10 cellular contexts compared by ENCODE assay signal in genomic region chr4:186189656-186190055, GRCh38. TPM values are rescaled to one million over a fixed set of nuclear protein-coding genes. Genes with fewer than 3 reads are reported as not detected.
DNase-seq lines count a peak whose midpoint lies in the region; ATAC-seq and TF ChIP-seq lines count a peak whose summit lies in the region.
"Had no signal": no experiment of that assay in that cellular context is flagged by ENCODE, and none has a peak within 500 bp of the region (broad histone marks: within the 10 kb centered on the region; RNA-seq: fewer than 3 reads in every experiment).

No MANE protein-coding gene starts in this region.

- no peak overlapping the region for H2AFZ ChIP-seq in neural progenitor cell (replicated peaks)

- TF ChIP-seq EP300 in suprapubic skin (IDR thresholded peaks at IDR 0.05), result no peak

- POLR2A ChIA-PET in HEK293T (lab: Yijun Ruan, JAX), result interaction anchor here (1.0 to 2.2 kb wide), 5 partner anchors 11 to 84 kb away, joined by 3 to 7 read pairs (median 4); no protein-coding TSS in a partner anchor

- DNase-seq in CD4-positive, CD25-positive, alpha-beta regulatory T cell, result no peak
- DNase-seq in caudate nucleus (lab: John Stamatoyannopoulos, UW) (peak in 15 of 61 donors; percentile 4 to 41 (median 17)), neural progenitor cell (ENCODE audit: low spot score) (no peak), HUDEP-2 (lab: John Stamatoyannopoulos, UW; ENCODE audit: unreplicated experiment in 76 of 76) (no peak), HEK293T (ENCODE audit: extremely low spot score) (no peak), suprapubic skin (ENCODE audit: low spot score in 2 of 2) (no peak)
- no peak for DNase-seq in activated effector memory CD4-positive, alpha-beta T cell treated with anti-CD3 and anti-CD28 coated beads, Interleukin-2, amount 50 U/mL, for 16 hours
- DNase-seq: activated CD4-positive, alpha-beta T cell treated with anti-CD3 and anti-CD28 coated beads for 4 hours; KBM-7 had no signal

- H3K4me3 ChIP-seq in CD4-positive, CD25-positive, alpha-beta regulatory T cell (ENCODE audit: low read depth, low read length), result peak overlapping the region; percentile 73
- H3K4me3 ChIP-seq in HUES64 (ENCODE audit: low read length), result 0 out of 2 replicates have a peak overlapping the region, but pooled peaks have one; percentile 78
- no peak overlapping the region for H3K4me3 ChIP-seq in neural progenitor cell
- no peak overlapping the region for H3K4me3 ChIP-seq in suprapubic skin

- no peaks in the 10 kb centered on the region for H3K27me3 Mint-ChIP-seq in CD4-positive, CD25-positive, alpha-beta regulatory T cell
- peaks cover 10% of the 10 kb centered on the region for H3K27me3 Mint-ChIP-seq in neural progenitor cell (ENCODE audit: insufficient read depth, low read depth)

- no peak for ATAC-seq in CD4-positive, CD25-positive, alpha-beta regulatory T cell (ENCODE audit: low read depth in 2 of 2)

- no peak overlapping the region for H3K9ac ChIP-seq in HUES64 (ENCODE audit: low read depth, low read length)
- H3K9ac ChIP-seq in neural progenitor cell, result no peak overlapping the region

- H3K4me1 ChIP-seq in CD4-positive, CD25-positive, alpha-beta regulatory T cell (ENCODE audit: control insufficient read depth, insufficient read depth, low read length, poor library complexity, severe bottlenecking), result peaks cover 32% of the 10 kb centered on the region
- peaks cover 22% of the 10 kb centered on the region for H3K4me1 ChIP-seq in HUES64 (ENCODE audit: insufficient read depth, low read length)
- peaks cover 21% of the 10 kb centered on the region for H3K4me1 ChIP-seq in neural progenitor cell
- peaks cover 32% of the 10 kb centered on the region for H3K4me1 ChIP-seq in suprapubic skin

- H3K4me3 Mint-ChIP-seq in CD4-positive, CD25-positive, alpha-beta regulatory T cell, result peak overlapping the region; percentile 85 to 94 (median 89)
- peak overlapping the region; percentile 89 for H3K4me3 Mint-ChIP-seq in neural progenitor cell

- TF ChIP-seq POLR2A in suprapubic skin (IDR thresholded peaks at IDR 0.05), result no peak

- H3K9me3 Mint-ChIP-seq in CD4-positive, CD25-positive, alpha-beta regulatory T cell, result no peaks in the 10 kb centered on the region
- H3K9me3 Mint-ChIP-seq in neural progenitor cell, result peaks cover 4% of the 10 kb centered on the region

- WGBS in HUES64, result 69% methylated on average over 2 of the region's 4 CpGs
- 83% methylated on average over 4 of the region's 4 CpGs for WGBS in suprapubic skin

- peak overlapping the region; percentile 91 for H3K27ac ChIP-seq in CD4-positive, CD25-positive, alpha-beta regulatory T cell (ENCODE audit: insufficient read depth, low read length, poor library complexity, severe bottlenecking)
- H3K27ac ChIP-seq in HUES64 (ENCODE audit: low read depth, low read length), result no peak overlapping the region; the same call in 1 of the 2 replicates
- H3K27ac ChIP-seq in caudate nucleus (ENCODE audit: low read depth, low read length), result peak overlapping the region; percentile 94
- H3K27ac ChIP-seq in neural progenitor cell, result no peak overlapping the region
- no peak overlapping the region for H3K27ac ChIP-seq in suprapubic skin

- H3K36me3 Mint-ChIP-seq in CD4-positive, CD25-positive, alpha-beta regulatory T cell, result no peaks in the 10 kb centered on the region
- H3K36me3 Mint-ChIP-seq in neural progenitor cell, result no peaks in the 10 kb centered on the region

- peaks cover 30% of the 10 kb centered on the region for H3F3A ChIP-seq in neural progenitor cell (ENCODE audit: low read depth)

- no peaks in the 10 kb centered on the region for H3K9me3 ChIP-seq in CD4-positive, CD25-positive, alpha-beta regulatory T cell (ENCODE audit: control insufficient read depth in 2 of 2, low read length in 2 of 2)
- H3K9me3 ChIP-seq in HUES64 (ENCODE audit: insufficient read depth, low read depth, low read length) (no peaks in the 10 kb centered on the region), neural progenitor cell (ENCODE audit: low read depth) (no peaks in the 10 kb centered on the region), suprapubic skin (no peaks in the 10 kb centered on the region)

- no peaks in the 10 kb centered on the region for H3K27me3 ChIP-seq in CD4-positive, CD25-positive, alpha-beta regulatory T cell (ENCODE audit: control insufficient read depth, insufficient read depth, low read length)
- no peaks in the 10 kb centered on the region for H3K27me3 ChIP-seq in HUES64 (ENCODE audit: insufficient read depth, low read length)
- no peaks in the 10 kb centered on the region for H3K27me3 ChIP-seq in neural progenitor cell
- H3K27me3 ChIP-seq in suprapubic skin, result no peaks in the 10 kb centered on the region

- peaks cover 18 to 43% (median 30%) of the 10 kb centered on the region in 4 donors for H3K4me1 Mint-ChIP-seq in CD4-positive, CD25-positive, alpha-beta regulatory T cell
- peaks cover 24% of the 10 kb centered on the region for H3K4me1 Mint-ChIP-seq in neural progenitor cell

- no peaks in the 10 kb centered on the region for H3K79me2 ChIP-seq in neural progenitor cell (ENCODE audit: low read depth)

- no peak for TF ChIP-seq CTCF in neural progenitor cell (IDR thresholded peaks at IDR 0.05)
- no peak for TF ChIP-seq CTCF in suprapubic skin (IDR thresholded peaks at IDR 0.05)

- H3K4me2 ChIP-seq in neural progenitor cell, result peak overlapping the region; percentile 77

- CTCF ChIA-PET in HEK293T (lab: Yijun Ruan, JAX), result interaction anchor here (1.2 to 1.5 kb wide), 2 partner anchors 52 to 122 kb away, joined by 3 read pairs; no protein-coding TSS in a partner anchor

- H3K36me3 ChIP-seq in CD4-positive, CD25-positive, alpha-beta regulatory T cell (ENCODE audit: control insufficient read depth, insufficient read depth, low read length), result no peaks in the 10 kb centered on the region
- H3K36me3 ChIP-seq in HUES64 (ENCODE audit: insufficient read depth, low read length), result no peaks in the 10 kb centered on the region
- no peaks in the 10 kb centered on the region for H3K36me3 ChIP-seq in neural progenitor cell
- no peaks in the 10 kb centered on the region for H3K36me3 ChIP-seq in suprapubic skin

- H3K27ac Mint-ChIP-seq in CD4-positive, CD25-positive, alpha-beta regulatory T cell, result peak overlapping the region; percentile 95 to 97 (median 96)
- H3K27ac Mint-ChIP-seq in neural progenitor cell, result no peak overlapping the region

- H4K20me1 ChIP-seq in neural progenitor cell (ENCODE audit: low read depth), result no peaks in the 10 kb centered on the region

TF ChIP-seq in HEK293T, 16 proteins besides CTCF, POLR2A, EP300 and RAD21:
- TF ChIP-seq BHLHE40 (IDR thresholded peaks at IDR 0.05; ENCODE audit: borderline replicate concordance), result no peak
- TF ChIP-seq NFRKB (IDR thresholded peaks at IDR 0.05), result no peak
- TF ChIP-seq L3MBTL2 (conservative IDR thresholded peaks at IDR 0.05), result no peak
- TF ChIP-seq FOXA1 (IDR thresholded peaks at IDR 0.05), result no peak
- no peak for TF ChIP-seq CTBP1 (IDR thresholded peaks at IDR 0.05; ENCODE audit: borderline replicate concordance)
- no peak for TF ChIP-seq HDGF (IDR thresholded peaks at IDR 0.05; ENCODE audit: borderline replicate concordance)
- TF ChIP-seq TARDBP (IDR thresholded peaks at IDR 0.05), result no peak
- no peak for TF ChIP-seq ZNF384 (IDR thresholded peaks at IDR 0.05)
- TF ChIP-seq ARNT (IDR thresholded peaks at IDR 0.05), result no peak

RNA-seq across cellular contexts. Expression of gene CYP4V2, which starts 1.7 kb away (rescaled TPM):
- 29.1 TPM for total RNA-seq in CD4-positive, CD25-positive, alpha-beta regulatory T cell
- polyA plus RNA-seq in CD4-positive, CD25-positive, alpha-beta regulatory T cell, result 10 to 100 TPM; 26.1 to 30.9 (median 27.8) TPM
- polyA plus RNA-seq in HUES64 (2013, experiment 1 of 2), result 1.4 TPM
- polyA plus RNA-seq in HUES64 (2013, experiment 2 of 2), result 1.8 TPM
- total RNA-seq in neural progenitor cell (ENCODE audit: low replicate concordance) (0.37 and 1.3 TPM in 2 replicates), suprapubic skin (10 to 100 TPM in 1 of 4 donors, 1 to 10 TPM in 3; 7.0 to 12.1 (median 7.9) TPM)

RNA-seq across cellular contexts. Expression of gene KLKB1, which starts 37.7 kb away (rescaled TPM):
- total RNA-seq in CD4-positive, CD25-positive, alpha-beta regulatory T cell, result 1.2 TPM
- polyA plus RNA-seq in CD4-positive, CD25-positive, alpha-beta regulatory T cell, result under 1 TPM in 1 of 4 donors, not detected in 3; 0.14 TPM
- polyA plus RNA-seq in HUES64 (2013, experiment 1 of 2), result 6.3 TPM
- 5.5 TPM for polyA plus RNA-seq in HUES64 (2013, experiment 2 of 2)
- total RNA-seq in neural progenitor cell (ENCODE audit: low replicate concordance), result 0.39 TPM in 1 of 2 replicates, not detected in the other
- total RNA-seq in suprapubic skin, result not detected

Comparison
In these comparisons a context has a peak if more than half of its experiments do, and no peak if none do; other contexts are left out.
1. H3K27ac ChIP-seq: peak in CD4-positive, CD25-positive, alpha-beta regulatory T cell (single experiment) and caudate nucleus (single experiment); none in HUES64 (single experiment), neural progenitor cell (single experiment) and suprapubic skin (single experiment).
2. H3K4me3 ChIP-seq: peak in CD4-positive, CD25-positive, alpha-beta regulatory T cell (single experiment) and HUES64 (single experiment); none in neural progenitor cell (single experiment) and suprapubic skin (single experiment).